In the genomic region with DNA sequence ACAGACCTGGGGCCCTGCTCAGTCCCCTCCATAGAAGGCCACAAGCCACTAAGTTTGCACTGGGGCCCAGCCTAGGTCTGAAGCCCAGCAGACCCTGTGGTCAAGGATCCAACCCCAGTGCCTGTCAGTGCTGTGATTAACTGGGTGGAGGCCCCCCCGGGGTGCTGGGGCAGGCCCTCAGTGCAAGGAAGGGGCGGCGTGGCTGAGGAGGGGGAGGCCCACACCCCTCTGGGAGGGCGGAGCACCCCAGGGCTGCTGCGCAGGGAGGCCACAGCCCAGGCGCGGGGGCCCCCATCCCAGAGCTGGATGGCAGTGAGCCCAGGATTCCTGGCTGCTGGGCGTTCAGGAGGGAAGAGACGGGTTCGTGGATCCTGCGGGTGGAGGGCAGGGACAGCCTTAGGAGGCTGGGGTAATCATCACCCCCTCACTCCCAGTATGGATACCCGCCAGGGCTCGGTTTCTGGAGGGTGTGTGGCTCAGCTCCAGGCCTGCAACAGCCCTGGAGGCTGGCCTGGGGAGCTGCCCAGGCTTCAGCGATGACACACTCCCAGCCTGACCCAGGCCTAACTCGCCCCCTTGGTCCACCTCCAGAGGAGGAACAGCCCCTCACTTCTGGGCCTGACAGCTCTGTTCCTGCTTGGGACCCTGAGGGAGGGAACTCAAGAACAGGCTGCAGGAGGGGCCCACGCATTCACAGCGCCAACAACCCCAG, we compare ENCODE assay signal across 8 cellular contexts. TPM values are rescaled to one million over a fixed set of nuclear protein-coding genes. Genes with fewer than 3 reads are reported as not detected.
DNase-seq lines count a peak whose midpoint lies in the region; ATAC-seq and TF ChIP-seq lines count a peak whose summit lies in the region.

No MANE protein-coding gene starts in this region.

- H3K79me2 ChIP-seq in neural progenitor cell (ENCODE audit: low read depth): no peaks in the 10 kb centered on the region

- DNase-seq in AG10803 (ENCODE audit: low read depth) (peak; percentile 86), SK-N-MC (ENCODE audit: low read depth, low spot score) (no peak), globus pallidus (ENCODE audit: low spot score) (peak; percentile 82), omental fat pad (ENCODE audit: low spot score) (peak; percentile 22), middle frontal gyrus (ENCODE audit: extremely low spot score, low spot score) (no peak), SK-N-DZ (ENCODE audit: low spot score) (no peak), neural progenitor cell (ENCODE audit: low spot score) (no peak)
- DNase-seq in activated naive CD4-positive, alpha-beta T cell treated with anti-CD3 and anti-CD28 coated beads, Interleukin-2, amount 10 ng/mL, durations not matched to agents 7 days and 5 days: no peak

- peaks cover 14% of the 10 kb centered on the region for H3K4me1 ChIP-seq in neural progenitor cell

- H3K9me3 Mint-ChIP-seq in neural progenitor cell: no peaks in the 10 kb centered on the region
- H3K9me3 Mint-ChIP-seq in activated naive CD4-positive, alpha-beta T cell treated with anti-CD3 and anti-CD28 coated beads, Interleukin-2, amount 10 ng/mL, durations not matched to agents 7 days and 5 days: no peaks in the 10 kb centered on the region

- H3K9ac ChIP-seq in SK-N-MC (ENCODE audit: insufficient read length): peak overlapping the region; percentile 17
- H3K9ac ChIP-seq in neural progenitor cell: no peak overlapping the region

- H3K36me3 Mint-ChIP-seq in neural progenitor cell: no peaks in the 10 kb centered on the region
- peaks cover 2% of the 10 kb centered on the region for H3K36me3 Mint-ChIP-seq in activated naive CD4-positive, alpha-beta T cell treated with anti-CD3 and anti-CD28 coated beads, Interleukin-2, amount 10 ng/mL, durations not matched to agents 7 days and 5 days

- H3F3A ChIP-seq in neural progenitor cell (ENCODE audit: low read depth): no peaks in the 10 kb centered on the region

- H3K4me3 ChIP-seq in AG10803 (ENCODE audit: low read length): peak overlapping the region; percentile 12; the same call in 1 of the 2 replicates
- no peak overlapping the region for H3K4me3 ChIP-seq in SK-N-MC
- H3K4me3 ChIP-seq in neural progenitor cell: no peak overlapping the region

- peak; percentile 80 for ATAC-seq in omental fat pad (ENCODE audit: low FRiP score)

- H3K27ac ChIP-seq in SK-N-MC (peak overlapping the region; percentile 36; the same call in 1 of the 2 replicates), neural progenitor cell (no peak overlapping the region)

- CTCF ChIA-PET in activated naive CD4-positive, alpha-beta T cell treated with anti-CD3 and anti-CD28 coated beads, Interleukin-2, amount 10 ng/mL, durations not matched to agents 7 days and 5 days (lab: Charles Lee): no interaction called here

- no peak overlapping the region for H3K27ac Mint-ChIP-seq in neural progenitor cell
- no peak overlapping the region for H3K27ac Mint-ChIP-seq in activated naive CD4-positive, alpha-beta T cell treated with anti-CD3 and anti-CD28 coated beads, Interleukin-2, amount 10 ng/mL, durations not matched to agents 7 days and 5 days

- H3K4me1 Mint-ChIP-seq in neural progenitor cell: peaks cover 3% of the 10 kb centered on the region
- peaks cover 10% of the 10 kb centered on the region for H3K4me1 Mint-ChIP-seq in activated naive CD4-positive, alpha-beta T cell treated with anti-CD3 and anti-CD28 coated beads, Interleukin-2, amount 10 ng/mL, durations not matched to agents 7 days and 5 days

- H2AFZ ChIP-seq in neural progenitor cell (replicated peaks): no peak overlapping the region

- H3K36me3 ChIP-seq in SK-N-MC (ENCODE audit: insufficient read depth, low read length) (no peaks in the 10 kb centered on the region), neural progenitor cell (no peaks in the 10 kb centered on the region)

- no peak overlapping the region for H3K4me3 Mint-ChIP-seq in neural progenitor cell
- no peak overlapping the region for H3K4me3 Mint-ChIP-seq in activated naive CD4-positive, alpha-beta T cell treated with anti-CD3 and anti-CD28 coated beads, Interleukin-2, amount 10 ng/mL, durations not matched to agents 7 days and 5 days

- H3K27me3 ChIP-seq in neural progenitor cell: no peaks in the 10 kb centered on the region

- peaks cover 8% of the 10 kb centered on the region for H3K27me3 Mint-ChIP-seq in neural progenitor cell (ENCODE audit: insufficient read depth, low read depth)
- H3K27me3 Mint-ChIP-seq in activated naive CD4-positive, alpha-beta T cell treated with anti-CD3 and anti-CD28 coated beads, Interleukin-2, amount 10 ng/mL, durations not matched to agents 7 days and 5 days: no peaks in the 10 kb centered on the region

- H3K4me2 ChIP-seq in neural progenitor cell: no peak overlapping the region

- TF ChIP-seq CTCF in AG10803 (conservative IDR thresholded peaks at IDR 0.05; ENCODE audit: low read length) (no peak), omental fat pad (IDR thresholded peaks at IDR 0.05) (no peak), neural progenitor cell (IDR thresholded peaks at IDR 0.05) (no peak)

- H4K20me1 ChIP-seq in neural progenitor cell (ENCODE audit: low read depth): no peaks in the 10 kb centered on the region

- H3K9me3 ChIP-seq in SK-N-MC (ENCODE audit: low read depth, low read length): no peaks in the 10 kb centered on the region
- no peaks in the 10 kb centered on the region for H3K9me3 ChIP-seq in neural progenitor cell (ENCODE audit: low read depth)

RNA-seq across cellular contexts. Expression of a gene that starts 0.9 kb away (rescaled TPM):
- 1 to 10 TPM; 1.9 to 5.5 (median 2.9) TPM for total RNA-seq in omental fat pad
- 0.09 and 0.20 TPM in 2 replicates for polyA plus RNA-seq in SK-N-DZ (2014; cell fraction: cytosol; rRNA removed)
- 0.90 and 1.8 TPM in 2 replicates for polyA plus RNA-seq in SK-N-DZ (2014; cell fraction: nucleus; rRNA removed)
- 0.25 TPM in 1 of 2 replicates, not detected in the other for total RNA-seq in neural progenitor cell (ENCODE audit: low replicate concordance)

RNA-seq across cellular contexts. Expression of a gene that starts 10.5 kb away (rescaled TPM):
- total RNA-seq in omental fat pad (100 to 1,000 TPM; 285 to 404 (median 308) TPM), neural progenitor cell (ENCODE audit: low replicate concordance) (87.7 and 119 TPM in 2 replicates)
- polyA plus RNA-seq in SK-N-DZ (2014; cell fraction: cytosol; rRNA removed): 160 and 194 TPM in 2 replicates
- polyA plus RNA-seq in SK-N-DZ (2014; cell fraction: nucleus; rRNA removed): 247 and 273 TPM in 2 replicates

RNA-seq across cellular contexts. Expression of a gene that starts 15.0 kb away (rescaled TPM):
- total RNA-seq in omental fat pad (1 to 10 TPM; 5.1 to 7.6 (median 6.5) TPM), neural progenitor cell (ENCODE audit: low replicate concordance) (2.2 and 6.7 TPM in 2 replicates)
- polyA plus RNA-seq in SK-N-DZ (2014; cell fraction: cytosol; rRNA removed): 4.7 and 4.8 TPM in 2 replicates
- polyA plus RNA-seq in SK-N-DZ (2014; cell fraction: nucleus; rRNA removed): 2.9 and 5.6 TPM in 2 replicates

RNA-seq across cellular contexts. Expression of a gene that starts 41.5 kb away (rescaled TPM):
- total RNA-seq in omental fat pad (10 to 100 TPM; 47.1 to 95.5 (median 71.7) TPM), neural progenitor cell (ENCODE audit: low replicate concordance) (42.4 and 68.3 TPM in 2 replicates)
- polyA plus RNA-seq in SK-N-DZ (2014; cell fraction: cytosol; rRNA removed): 93.2 and 126 TPM in 2 replicates
- 96.9 and 161 TPM in 2 replicates for polyA plus RNA-seq in SK-N-DZ (2014; cell fraction: nucleus; rRNA removed)

RNA-seq across cellular contexts. Expression of a gene that starts 47.5 kb away (rescaled TPM):
- total RNA-seq in omental fat pad (10 to 100 TPM in 2 of 4 donors, 1 to 10 TPM in 2; 5.1 to 17.2 (median 8.8) TPM), neural progenitor cell (ENCODE audit: low replicate concordance) (11.8 and 19.7 TPM in 2 replicates)
- polyA plus RNA-seq in SK-N-DZ (2014; cell fraction: cytosol; rRNA removed): 20.2 and 20.7 TPM in 2 replicates
- polyA plus RNA-seq in SK-N-DZ (2014; cell fraction: nucleus; rRNA removed): 76.0 and 86.4 TPM in 2 replicates

Comparison
In these comparisons a context has a peak if more than half of its experiments do, and no peak if none do; other contexts are left out.
1. DNase-seq: peak in AG10803 (single experiment), globus pallidus (single experiment) and omental fat pad (single experiment); none in SK-N-MC (single experiment), middle frontal gyrus (single experiment), SK-N-DZ (single experiment), neural progenitor cell (single experiment) and activated naive CD4-positive, alpha-beta T cell treated with anti-CD3 and anti-CD28 coated beads, Interleukin-2, amount 10 ng/mL, durations not matched to agents 7 days and 5 days (single experiment).